ENCODE assay signal across 9 cellular contexts in genomic region chr3:151460774-151461450, GRCh38. TPM values are rescaled to one million over a fixed set of nuclear protein-coding genes. Genes with fewer than 3 reads are reported as not detected.
DNase-seq lines count a peak whose midpoint lies in the region; ATAC-seq and TF ChIP-seq lines count a peak whose summit lies in the region.
"Had no signal": no experiment of that assay in that cellular context is flagged by ENCODE, and none has a peak within 500 bp of the region (broad histone marks: within the 10 kb centered on the region; RNA-seq: fewer than 3 reads in every experiment).

Gene IGSF10, minus strand, starts transcription at chr3:151461061. Its CDS starts 2,352 bp downstream, at chr3:151458709.

- H3K27me3 ChIP-seq in ACC112 (ENCODE audit: insufficient read depth, low read length): peaks cover 21% of the 10 kb centered on the region
- H3K27me3 ChIP-seq in muscle layer of duodenum (ENCODE audit: low read depth, low read length): peaks cover 4% of the 10 kb centered on the region

- peak within 1 kb of the TSS; percentile 79 for H2AFZ ChIP-seq in ACC112 (ENCODE audit: low read length, unreplicated experiment)

- no peaks in the 10 kb centered on the region for H3K27me3 Mint-ChIP-seq in endothelial cell (ENCODE audit: unreplicated experiment)

- peaks cover 8% of the 10 kb centered on the region for H3K4me1 Mint-ChIP-seq in endothelial cell (ENCODE audit: unreplicated experiment)

- TF ChIP-seq CTCF in endothelial cell (IDR thresholded peaks at IDR 0.05; ENCODE audit: unreplicated experiment): no peak

- no peaks in the 10 kb centered on the region for H3K9me3 Mint-ChIP-seq in endothelial cell (ENCODE audit: unreplicated experiment)

- H3K4me3 Mint-ChIP-seq in endothelial cell (ENCODE audit: unreplicated experiment): peak within 1 kb of the TSS; percentile 84

- no peaks in the 10 kb centered on the region for H3K36me3 Mint-ChIP-seq in endothelial cell (ENCODE audit: low read depth, unreplicated experiment)

- H3K27ac ChIP-seq in ACC112 (ENCODE audit: low read depth, low read length): no peak within 1 kb of the TSS
- H3K27ac ChIP-seq in muscle layer of duodenum (ENCODE audit: low read length): no peak within 1 kb of the TSS

- DNase-seq in M059J (ENCODE audit: low read depth) (peak; percentile 42), endothelial cell (ENCODE audit: low spot score) (peak; percentile 34), EL (no peak), hippocampal formation (lab: John Stamatoyannopoulos, UW) (no peak), OCI-M2 (lab: John Stamatoyannopoulos, UW; ENCODE audit: unreplicated experiment) (no peak)

- ATAC-seq in HG03354 (IDR thresholded peaks at IDR 0.05; ENCODE audit: poor library complexity, severe bottlenecking, unreplicated experiment): no peak

- no peaks in the 10 kb centered on the region for H3K9me3 ChIP-seq in muscle layer of duodenum (ENCODE audit: control insufficient read depth in 1 of 2, low read length in 2 of 2)

- H3K36me3 ChIP-seq in ACC112 (ENCODE audit: insufficient read depth, low read length): no peaks in the 10 kb centered on the region
- no peaks in the 10 kb centered on the region for H3K36me3 ChIP-seq in muscle layer of duodenum (ENCODE audit: control insufficient read depth in 1 of 2, insufficient read depth in 2 of 2, low read length in 2 of 2)

- H3K4me3 ChIP-seq in ACC112 (ENCODE audit: low read depth, low read length) (peak within 1 kb of the TSS; percentile 80), muscle layer of duodenum (ENCODE audit: low read depth in 1 of 2, low read length in 2 of 2) (peak within 1 kb of the TSS; percentile 51 to 68)

- no peaks in the 10 kb centered on the region for H3K4me1 ChIP-seq in ACC112 (ENCODE audit: control insufficient read depth, insufficient read depth, low read length, unreplicated experiment)
- peaks cover 0 to 5% of the 10 kb centered on the region in 2 donors for H3K4me1 ChIP-seq in muscle layer of duodenum (ENCODE audit: control insufficient read depth in 1 of 2, insufficient read depth in 2 of 2, low read length in 2 of 2)

- H3K27ac Mint-ChIP-seq in endothelial cell (ENCODE audit: unreplicated experiment): no peak within 1 kb of the TSS

- no peaks in the 10 kb centered on the region for H3K79me2 ChIP-seq in ACC112 (ENCODE audit: control insufficient read depth, insufficient read depth, low read length, unreplicated experiment)

RNA-seq across cellular contexts. Expression of gene IGSF10, which starts in this region (rescaled TPM):
- total RNA-seq in M059J (2014; rRNA removed; shearing (Covaris generic)): 4.3 and 5.1 TPM in 2 replicates
- 4.1 TPM for total RNA-seq in endothelial cell (ENCODE audit: unreplicated experiment)
- total RNA-seq: activated CD8-positive, alpha-beta memory T cell treated with anti-CD3 and anti-CD28 coated beads for 36 hours had no signal

Comparison
In these comparisons a context has a peak if more than half of its experiments do, and no peak if none do; other contexts are left out.
1. DNase-seq: peak in M059J (single experiment) and endothelial cell (single experiment); none in EL (single experiment), hippocampal formation (0 of 2) and OCI-M2 (single experiment).